In the genomic region with DNA sequence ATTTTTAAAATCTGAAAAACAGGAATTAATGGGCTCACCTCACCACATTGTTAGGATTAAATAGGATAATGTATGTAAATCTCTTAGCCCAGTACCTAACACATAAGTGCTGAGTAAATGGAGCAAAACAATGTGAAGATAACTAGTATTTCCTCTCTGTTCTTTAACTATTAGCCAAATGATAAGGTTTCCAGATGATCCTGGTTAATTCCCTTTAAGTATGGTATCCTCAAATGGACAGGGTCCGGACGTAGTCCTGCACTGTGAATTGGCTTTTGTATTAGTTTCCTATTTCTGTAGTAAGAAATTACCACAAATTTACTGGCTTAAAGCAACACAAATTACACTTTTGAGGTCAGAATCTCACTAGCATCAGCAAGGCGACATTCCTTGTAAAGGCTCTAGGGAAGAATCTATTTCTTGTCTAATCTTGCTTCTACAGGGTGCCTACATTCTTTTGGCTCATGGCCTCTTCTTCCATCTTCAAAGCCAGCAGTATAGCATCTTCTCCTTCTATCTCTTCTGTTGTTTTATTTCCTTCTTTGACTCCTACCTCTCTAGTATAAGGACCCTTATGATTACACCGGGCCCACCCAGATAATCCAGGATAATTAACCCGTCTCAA, we compare ENCODE assay signal across 1 cellular context.
TF ChIP-seq lines count a peak whose summit lies in the region.

No MANE protein-coding gene starts in this region.

TF ChIP-seq in SK-N-SH treated with all-trans-retinoic acid at 6 μM for 48 hours, 23 proteins besides CTCF, POLR2A, EP300 and RAD21:
- TF ChIP-seq TOX (CRISPR knock-in tag; IDR thresholded peaks at IDR 0.05; ENCODE audit: borderline replicate concordance) (no peak), ISL1 (CRISPR knock-in tag; IDR thresholded peaks at IDR 0.05) (no peak), PPARA (CRISPR knock-in tag; IDR thresholded peaks at IDR 0.05; ENCODE audit: borderline replicate concordance) (no peak), GLIS3 (CRISPR knock-in tag; IDR thresholded peaks at IDR 0.05) (no peak), BACH2 (CRISPR knock-in tag; IDR thresholded peaks at IDR 0.05; ENCODE audit: borderline replicate concordance) (no peak), ESRRG (CRISPR knock-in tag; IDR thresholded peaks at IDR 0.05) (no peak), ZC3H10 (CRISPR knock-in tag; IDR thresholded peaks at IDR 0.05) (no peak), ZFP30 (CRISPR knock-in tag; IDR thresholded peaks at IDR 0.05) (no peak), ARNTL (CRISPR knock-in tag; IDR thresholded peaks at IDR 0.05; ENCODE audit: borderline replicate concordance, low read depth) (no peak), OSR1 (CRISPR knock-in tag; IDR thresholded peaks at IDR 0.05) (no peak), SNAI2 (CRISPR knock-in tag; IDR thresholded peaks at IDR 0.05) (no peak), ZNF70 (CRISPR knock-in tag; IDR thresholded peaks at IDR 0.05) (no peak), CSDC2 (CRISPR knock-in tag; IDR thresholded peaks at IDR 0.05) (no peak), RARB (CRISPR knock-in tag; IDR thresholded peaks at IDR 0.05) (no peak), TCF4 (CRISPR knock-in tag; IDR thresholded peaks at IDR 0.05; ENCODE audit: borderline replicate concordance) (no peak), PATZ1 (CRISPR knock-in tag; IDR thresholded peaks at IDR 0.05; ENCODE audit: borderline replicate concordance) (no peak), ZNF565 (CRISPR knock-in tag; conservative IDR thresholded peaks at IDR 0.05; ENCODE audit: low read depth) (no peak), CSRNP3 (CRISPR knock-in tag; IDR thresholded peaks at IDR 0.05) (no peak)
- TF ChIP-seq, protein P1, sequence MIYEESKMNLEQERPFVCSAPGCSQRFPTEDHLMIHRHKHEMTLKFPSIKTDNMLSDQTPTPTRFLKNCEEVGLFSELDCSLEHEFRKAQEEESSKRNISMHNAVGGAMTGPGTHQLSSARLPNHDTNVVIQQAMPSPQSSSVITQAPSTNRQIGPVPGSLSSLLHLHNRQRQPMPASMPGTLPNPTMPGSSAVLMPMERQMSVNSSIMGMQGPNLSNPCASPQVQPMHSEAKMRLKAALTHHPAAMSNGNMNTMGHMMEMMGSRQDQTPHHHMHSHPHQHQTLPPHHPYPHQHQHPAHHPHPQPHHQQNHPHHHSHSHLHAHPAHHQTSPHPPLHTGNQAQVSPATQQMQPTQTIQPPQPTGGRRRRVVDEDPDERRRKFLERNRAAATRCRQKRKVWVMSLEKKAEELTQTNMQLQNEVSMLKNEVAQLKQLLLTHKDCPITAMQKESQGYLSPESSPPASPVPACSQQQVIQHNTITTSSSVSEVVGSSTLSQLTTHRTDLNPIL (CRISPR knock-in tag; IDR thresholded peaks at IDR 0.05; ENCODE audit: low read depth), result no peak
- TF ChIP-seq, protein P2, sequence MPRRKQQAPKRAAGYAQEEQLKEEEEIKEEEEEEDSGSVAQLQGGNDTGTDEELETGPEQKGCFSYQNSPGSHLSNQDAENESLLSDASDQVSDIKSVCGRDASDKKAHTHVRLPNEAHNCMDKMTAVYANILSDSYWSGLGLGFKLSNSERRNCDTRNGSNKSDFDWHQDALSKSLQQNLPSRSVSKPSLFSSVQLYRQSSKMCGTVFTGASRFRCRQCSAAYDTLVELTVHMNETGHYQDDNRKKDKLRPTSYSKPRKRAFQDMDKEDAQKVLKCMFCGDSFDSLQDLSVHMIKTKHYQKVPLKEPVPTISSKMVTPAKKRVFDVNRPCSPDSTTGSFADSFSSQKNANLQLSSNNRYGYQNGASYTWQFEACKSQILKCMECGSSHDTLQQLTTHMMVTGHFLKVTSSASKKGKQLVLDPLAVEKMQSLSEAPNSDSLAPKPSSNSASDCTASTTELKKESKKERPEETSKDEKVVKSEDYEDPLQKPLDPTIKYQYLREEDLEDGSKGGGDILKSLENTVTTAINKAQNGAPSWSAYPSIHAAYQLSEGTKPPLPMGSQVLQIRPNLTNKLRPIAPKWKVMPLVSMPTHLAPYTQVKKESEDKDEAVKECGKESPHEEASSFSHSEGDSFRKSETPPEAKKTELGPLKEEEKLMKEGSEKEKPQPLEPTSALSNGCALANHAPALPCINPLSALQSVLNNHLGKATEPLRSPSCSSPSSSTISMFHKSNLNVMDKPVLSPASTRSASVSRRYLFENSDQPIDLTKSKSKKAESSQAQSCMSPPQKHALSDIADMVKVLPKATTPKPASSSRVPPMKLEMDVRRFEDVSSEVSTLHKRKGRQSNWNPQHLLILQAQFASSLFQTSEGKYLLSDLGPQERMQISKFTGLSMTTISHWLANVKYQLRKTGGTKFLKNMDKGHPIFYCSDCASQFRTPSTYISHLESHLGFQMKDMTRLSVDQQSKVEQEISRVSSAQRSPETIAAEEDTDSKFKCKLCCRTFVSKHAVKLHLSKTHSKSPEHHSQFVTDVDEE (CRISPR knock-in tag; IDR thresholded peaks at IDR 0.05), result no peak
